1 cellular context compared by ENCODE assay signal in genomic region chr1:28642847-28643635, GRCh38.
A peak's percentile ranks its signal among the peaks of the same experiment; 100 is the strongest.
TF ChIP-seq lines count a peak whose summit lies in the region.

TSS of gene TAF12 (minus strand) at chr1:28643067. CDS start at chr1:28622081, 20,986 bp downstream.

TF ChIP-seq in HepG2, 621 proteins besides CTCF, POLR2A, EP300 and RAD21 (continued from another document and continues in another):
- TF ChIP-seq ARID3A (IDR thresholded peaks at IDR 0.05; ENCODE audit: low read depth, low read length) (no peak), STAG1 (CRISPR knock-in tag; IDR thresholded peaks at IDR 0.05) (peak; percentile 72), ZNF430 (CRISPR knock-in tag; IDR thresholded peaks at IDR 0.05) (peak; percentile 92; the same call in 1 of the 2 replicates), TAF15 (IDR thresholded peaks at IDR 0.05; ENCODE audit: low read depth, low read length, poor library complexity, severe bottlenecking) (no peak), ZMYM2 (CRISPR knock-in tag; IDR thresholded peaks at IDR 0.05) (no peak), NRL (CRISPR knock-in tag; IDR thresholded peaks at IDR 0.05; ENCODE audit: borderline replicate concordance) (peak; percentile 91), NFKBIZ (CRISPR knock-in tag; IDR thresholded peaks at IDR 0.05) (peak; percentile 57; the same call in 1 of the 2 replicates), ZNF580 (CRISPR knock-in tag; IDR thresholded peaks at IDR 0.05; ENCODE audit: borderline replicate concordance, low read depth) (peak; percentile 73; the same call in 1 of the 2 replicates), NBN (conservative IDR thresholded peaks at IDR 0.05) (no peak), MLLT10 (CRISPR knock-in tag; IDR thresholded peaks at IDR 0.05) (no peak), MXI1 (IDR thresholded peaks at IDR 0.05; ENCODE audit: borderline replicate concordance, low read depth, low read length) (peak; percentile 95; the same call in 1 of the 3 replicates), MXD3 (CRISPR knock-in tag; IDR thresholded peaks at IDR 0.05) (peak; percentile 85; the same call in 1 of the 2 replicates), HINFP (CRISPR knock-in tag; IDR thresholded peaks at IDR 0.05; ENCODE audit: low read depth) (peak; percentile 86; the same call in 1 of the 2 replicates), HIVEP1 (CRISPR knock-in tag; IDR thresholded peaks at IDR 0.05) (peak; percentile 83), ZFP41 (CRISPR knock-in tag; IDR thresholded peaks at IDR 0.05; ENCODE audit: borderline replicate concordance) (no peak), CSRNP2 (CRISPR knock-in tag; conservative IDR thresholded peaks at IDR 0.05; ENCODE audit: low read depth) (no peak), ZFP62 (CRISPR knock-in tag; IDR thresholded peaks at IDR 0.05) (no peak), ZSCAN9 (CRISPR knock-in tag; IDR thresholded peaks at IDR 0.05; ENCODE audit: borderline replicate concordance) (0 out of 2 replicates have a peak, but pooled peaks have one; percentile 56), ZSCAN31 (CRISPR knock-in tag; IDR thresholded peaks at IDR 0.05; ENCODE audit: low read depth) (no peak; the same call in none of the 2 replicates), ZNF34 (CRISPR knock-in tag; IDR thresholded peaks at IDR 0.05; ENCODE audit: borderline replicate concordance) (no peak), HHEX (CRISPR knock-in tag; IDR thresholded peaks at IDR 0.05) (no peak), HOMEZ (CRISPR knock-in tag; IDR thresholded peaks at IDR 0.05; ENCODE audit: low read depth) (0 out of 2 replicates have a peak, but pooled peaks have one; percentile 25), ZNF263 (CRISPR knock-in tag; IDR thresholded peaks at IDR 0.05) (0 out of 2 replicates have a peak, but pooled peaks have one; percentile 26), ZNF639 (CRISPR knock-in tag; conservative IDR thresholded peaks at IDR 0.05) (no peak; the same call in 1 of the 2 replicates), HBP1 (CRISPR knock-in tag; IDR thresholded peaks at IDR 0.05; ENCODE audit: low read depth) (peak; percentile 76; the same call in 1 of the 2 replicates), ARHGAP35 (CRISPR knock-in tag; IDR thresholded peaks at IDR 0.05; ENCODE audit: borderline replicate concordance) (peak; percentile 91), ZNF503 (CRISPR knock-in tag; IDR thresholded peaks at IDR 0.05) (peak; percentile 59; the same call in 1 of the 2 replicates), ZNF296 (CRISPR knock-in tag; conservative IDR thresholded peaks at IDR 0.05) (no peak), CHD4 (IDR thresholded peaks at IDR 0.05; ENCODE audit: borderline replicate concordance, low read length) (no peak), DNMT1 (CRISPR knock-in tag; IDR thresholded peaks at IDR 0.05) (no peak), ZNF124 (CRISPR knock-in tag; IDR thresholded peaks at IDR 0.05) (peak; percentile 35; the same call in 1 of the 2 replicates), GPBP1L1 (CRISPR knock-in tag; IDR thresholded peaks at IDR 0.05) (no peak), MZF1 (CRISPR knock-in tag; IDR thresholded peaks at IDR 0.05; ENCODE audit: borderline replicate concordance) (no peak), ZNF552 (CRISPR knock-in tag; IDR thresholded peaks at IDR 0.05; ENCODE audit: borderline replicate concordance) (no peak), ZNF597 (CRISPR knock-in tag; IDR thresholded peaks at IDR 0.05) (no peak), KDM3A (CRISPR knock-in tag; IDR thresholded peaks at IDR 0.05; ENCODE audit: low read depth) (peak; percentile 92), SMAD3 (CRISPR knock-in tag; IDR thresholded peaks at IDR 0.05) (peak; percentile 89), ZNF788 (CRISPR knock-in tag; IDR thresholded peaks at IDR 0.05; ENCODE audit: borderline replicate concordance) (peak; percentile 54; the same call in 1 of the 2 replicates), GLI4 (CRISPR knock-in tag; IDR thresholded peaks at IDR 0.05; ENCODE audit: borderline replicate concordance) (no peak; the same call in 1 of the 2 replicates), CBX2 (IDR thresholded peaks at IDR 0.05; ENCODE audit: low read depth, low read length) (no peak), CBX2 (CRISPR knock-in tag; IDR thresholded peaks at IDR 0.05; ENCODE audit: low read depth) (no peak), HCFC1 (IDR thresholded peaks at IDR 0.05; ENCODE audit: low read depth, low read length) (peak; percentile 49), MXD4 (CRISPR knock-in tag; IDR thresholded peaks at IDR 0.05) (0 out of 2 replicates have a peak, but pooled peaks have one; percentile 89), GATAD1 (CRISPR knock-in tag; IDR thresholded peaks at IDR 0.05) (peak; percentile 93), FOXP4 (CRISPR knock-in tag; IDR thresholded peaks at IDR 0.05) (peak; percentile 51; the same call in 1 of the 2 replicates), TEF (CRISPR knock-in tag; IDR thresholded peaks at IDR 0.05) (no peak)
